33 cellular contexts compared by ENCODE assay signal in the genomic region with DNA sequence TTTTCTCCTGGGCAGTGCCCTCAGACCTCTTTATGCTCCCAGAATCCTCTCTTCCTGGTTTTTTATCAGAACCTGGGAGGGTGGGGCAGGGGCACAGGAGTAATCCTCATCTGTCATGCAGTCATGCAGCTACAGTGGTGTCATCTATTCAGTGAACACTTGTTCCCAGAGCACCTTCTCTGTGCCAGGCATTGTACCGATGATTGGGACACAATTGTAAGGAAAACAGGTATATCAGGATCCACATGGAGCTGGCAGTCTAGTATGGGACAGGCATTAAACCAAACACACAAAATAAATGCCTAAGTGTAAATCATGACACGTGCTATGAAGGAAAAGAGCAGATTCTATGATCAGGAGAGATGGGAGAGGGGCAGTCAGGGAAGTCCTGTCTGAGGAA. TPM values are rescaled to one million over a fixed set of nuclear protein-coding genes. Genes with fewer than 3 reads are reported as not detected.
"Had no signal": no experiment of that assay in that cellular context is flagged by ENCODE, and none has a peak within 500 bp of the region (broad histone marks: within the 10 kb centered on the region; RNA-seq: fewer than 3 reads in every experiment).

No MANE protein-coding gene starts in this region.

- ATAC-seq: activated naive CD4-positive, alpha-beta T cell treated with anti-CD3 and anti-CD28 coated beads, Interleukin-2, amount 50 U/mL, for 72 hours; activated naive CD8-positive, alpha-beta T cell treated with anti-CD3 and anti-CD28 coated beads, Interleukin-2, amount 50 U/mL, for 24 hours; activated T-cell treated with anti-CD3 and anti-CD28 coated beads, Interleukin-2, amount 50 U/mL, for 4 hours; activated T-cell treated with anti-CD3 and anti-CD28 coated beads, Interleukin-2, amount 50 U/mL, for 72 hours; activated T-helper 17 cell treated with anti-CD3 and anti-CD28 coated beads, Interleukin-2, amount 50 U/mL, for 72 hours; body of pancreas had no signal

- DNase-seq: activated effector memory CD4-positive, alpha-beta T cell treated with anti-CD3 and anti-CD28 coated beads, Interleukin-2, amount 50 U/mL, for 16 hours; activated effector memory CD4-positive, alpha-beta T cell treated with Interleukin-2 at 50 U/mL for 16 hours; activated gamma-delta T cell; activated gamma-delta T cell treated with Interleukin-2 at 50 U/mL for 16 hours; activated naive CD4-positive, alpha-beta T cell; activated naive CD4-positive, alpha-beta T cell treated with anti-CD3 and anti-CD28 coated beads for 36 hours; activated naive CD4-positive, alpha-beta T cell treated with anti-CD3 and anti-CD28 coated beads, Interleukin-2, amount 10 ng/mL, durations not matched to agents 7 days and 5 days; activated naive CD4-positive, alpha-beta T cell treated with anti-CD3 and anti-CD28 coated beads, Interleukin-2, amount 50 U/mL, for 16 hours; activated naive CD4-positive, alpha-beta T cell treated with Interleukin-2 at 50 U/mL for 16 hours; activated naive CD8-positive, alpha-beta T cell treated with anti-CD3 and anti-CD28 coated beads for 36 hours; activated naive CD8-positive, alpha-beta T cell treated with anti-CD3 and anti-CD28 coated beads, Interleukin-2, amount 10 ng/mL, durations not matched to agents 7 days and 5 days; activated naive CD8-positive, alpha-beta T cell treated with anti-CD3 and anti-CD28 coated beads, Interleukin-2, amount 50 U/mL, for 24 hours; activated T-cell treated with anti-CD3 and anti-CD28 coated beads for 4 hours; activated T-cell treated with anti-CD3 and anti-CD28 coated beads, Interleukin-2, amount 50 U/mL, for 1 hour; activated T-cell treated with anti-CD3 and anti-CD28 coated beads, Interleukin-2, amount 50 U/mL, for 24 hours; activated T-cell treated with anti-CD3 and anti-CD28 coated beads, Interleukin-2, amount 50 U/mL, for 4 hours; activated T-cell treated with anti-CD3 and anti-CD28 coated beads, Interleukin-2, amount 50 U/mL, for 48 hours; activated T-cell treated with anti-CD3 and anti-CD28 coated beads, Interleukin-2, amount 50 U/mL, for 72 hours; adrenal gland; amniotic stem cell; amygdala; anterior cingulate cortex; aorta; body of pancreas; brain microvascular endothelial cell; caudate nucleus; central memory CD4-positive, alpha-beta T cell; cerebellar nuclear complex had no signal

- H3K4me3 ChIP-seq: adrenal gland, ascending aorta, body of pancreas, breast epithelium, cardiac muscle cell had no signal

RNA-seq across cellular contexts. Expression of gene IDNK, which starts 21.5 kb away (rescaled TPM):
- total RNA-seq: ascending aorta had no signal
